18 cellular contexts compared by ENCODE assay signal in genomic region chr19:15427350-15427700, GRCh38. TPM values are rescaled to one million over a fixed set of nuclear protein-coding genes. Genes with fewer than 3 reads are reported as not detected.
DNase-seq lines count a peak whose midpoint lies in the region; ATAC-seq and TF ChIP-seq lines count a peak whose summit lies in the region.
"Had no signal": no experiment of that assay in that cellular context is flagged by ENCODE, and none has a peak within 500 bp of the region (broad histone marks: within the 10 kb centered on the region; RNA-seq: fewer than 3 reads in every experiment).

No MANE protein-coding gene starts in this region.

- H3K9ac ChIP-seq in neural progenitor cell, result no peak overlapping the region

- H3K27me3 ChIP-seq in neural progenitor cell, result no peaks in the 10 kb centered on the region
- H3K27me3 ChIP-seq in H7 (ENCODE audit: control insufficient read depth, insufficient read depth, low read length), result no peaks in the 10 kb centered on the region
- H3K27me3 ChIP-seq: MG63 had no signal

- no peak overlapping the region for H3K4me3 ChIP-seq in neural progenitor cell
- no peak overlapping the region for H3K4me3 ChIP-seq in H7 (ENCODE audit: insufficient read depth, low read depth, low read length)
- H3K4me3 ChIP-seq: MG63 had no signal

- H3K36me3 ChIP-seq in neural progenitor cell (peaks cover 5% of the 10 kb centered on the region), H7 (replicated peaks; ENCODE audit: control insufficient read depth, insufficient read depth, low read length) (peaks cover 19% of the 10 kb centered on the region)

- H3K27me3 Mint-ChIP-seq in T-helper 17 cell (no peaks in the 10 kb centered on the region), neural progenitor cell (ENCODE audit: insufficient read depth, low read depth) (peaks cover 4% of the 10 kb centered on the region)

- H3K79me2 ChIP-seq in neural progenitor cell (ENCODE audit: low read depth), result peaks cover 36% of the 10 kb centered on the region

- H3F3A ChIP-seq in neural progenitor cell (ENCODE audit: low read depth), result no peaks in the 10 kb centered on the region

- H3K27ac Mint-ChIP-seq in T-helper 17 cell (peak overlapping the region; percentile 57), neural progenitor cell (no peak overlapping the region)
- H3K27ac Mint-ChIP-seq: HFFc6 had no signal

- H3K9me3 ChIP-seq in T-helper 17 cell (ENCODE audit: control insufficient read depth, low read length, poor library complexity, severe bottlenecking), result no peaks in the 10 kb centered on the region
- H3K9me3 ChIP-seq in neural progenitor cell (ENCODE audit: low read depth), result no peaks in the 10 kb centered on the region

- H3K9me3 Mint-ChIP-seq in neural progenitor cell, result peaks cover 6% of the 10 kb centered on the region
- H3K9me3 Mint-ChIP-seq: HFFc6 had no signal

- H2AFZ ChIP-seq in neural progenitor cell (replicated peaks), result no peak overlapping the region

- no peak for ATAC-seq in T-helper 17 cell
- ATAC-seq in HG03108 (IDR thresholded peaks at IDR 0.05; ENCODE audit: unreplicated experiment), result no peak
- ATAC-seq: PC-3 had no signal

- peak; percentile 5 for DNase-seq in 8988T
- no peak for DNase-seq in T-helper 17 cell
- no peak for DNase-seq in neural progenitor cell (ENCODE audit: low spot score)
- no peak for DNase-seq in H7
- DNase-seq: CD4-positive, CD25-positive, alpha-beta regulatory T cell; HFFc6; Karpas-422; MG63; NCI-H1092; NCI-H146; NCI-H2081; NCI-H510A; NCI-H82; PC-3 had no signal

- peak overlapping the region; percentile 9 for H3K4me3 Mint-ChIP-seq in T-helper 17 cell
- peak overlapping the region; percentile 43 for H3K4me3 Mint-ChIP-seq in neural progenitor cell
- H3K4me3 Mint-ChIP-seq: HFFc6 had no signal

- H3K4me2 ChIP-seq in neural progenitor cell, result no peak overlapping the region

- peaks cover 5% of the 10 kb centered on the region for H3K4me1 ChIP-seq in neural progenitor cell

- H3K4me1 Mint-ChIP-seq in T-helper 17 cell (peaks cover 19% of the 10 kb centered on the region), neural progenitor cell (peaks cover 18% of the 10 kb centered on the region)

- H3K36me3 Mint-ChIP-seq in T-helper 17 cell (ENCODE audit: low read depth) (peaks cover 8% of the 10 kb centered on the region), neural progenitor cell (peaks cover 30% of the 10 kb centered on the region)

- no peak overlapping the region for H3K27ac ChIP-seq in neural progenitor cell
- H3K27ac ChIP-seq: RWPE1 had no signal

- H4K20me1 ChIP-seq in neural progenitor cell (ENCODE audit: low read depth), result peaks cover 27% of the 10 kb centered on the region

- TF ChIP-seq CTCF in neural progenitor cell (IDR thresholded peaks at IDR 0.05), result no peak

RNA-seq across cellular contexts. Expression of gene AKAP8L, which starts 8.5 kb away (rescaled TPM):
- 100 to 1,000 TPM; 116 to 123 TPM for total RNA-seq in T-helper 17 cell
- 131 and 210 TPM in 2 replicates for total RNA-seq in neural progenitor cell (ENCODE audit: low replicate concordance)
- total RNA-seq in H7 (2014; rRNA removed; shearing (Covaris generic)), result 115 and 168 TPM in 2 replicates

RNA-seq across cellular contexts. Expression of gene WIZ, which starts 22.4 kb away (rescaled TPM):
- 10 to 100 TPM; 17.1 to 19.2 TPM for total RNA-seq in T-helper 17 cell
- total RNA-seq in neural progenitor cell (ENCODE audit: low replicate concordance), result 9.1 and 30.3 TPM in 2 replicates
- total RNA-seq in H7 (2014; rRNA removed; shearing (Covaris generic)), result 16.1 and 17.6 TPM in 2 replicates

RNA-seq across cellular contexts. Expression of gene RASAL3, which starts 37.0 kb away (rescaled TPM):
- total RNA-seq in T-helper 17 cell (100 to 1,000 TPM; 103 to 121 TPM), neural progenitor cell (ENCODE audit: low replicate concordance) (not detected in 2 replicates)
- total RNA-seq in H7 (2014; rRNA removed; shearing (Covaris generic)), result not detected in 2 replicates
- total RNA-seq: H4, HFFc6, PC-3, SK-MEL-5 had no signal

RNA-seq across cellular contexts. Expression of gene AKAP8, which starts 47.7 kb away (rescaled TPM):
- total RNA-seq in T-helper 17 cell (10 to 100 TPM; 87.6 to 90.2 TPM), neural progenitor cell (ENCODE audit: low replicate concordance) (20.1 and 23.7 TPM in 2 replicates)
- total RNA-seq in H7 (2014; rRNA removed; shearing (Covaris generic)), result 24.4 and 25.1 TPM in 2 replicates

RNA-seq across cellular contexts. Expression of gene PGLYRP2, which starts 52.0 kb away (rescaled TPM):
- total RNA-seq in T-helper 17 cell (not detected), neural progenitor cell (ENCODE audit: low replicate concordance) (not detected in 2 replicates)
- not detected in 2 replicates for total RNA-seq in H7 (2014; rRNA removed; shearing (Covaris generic))
- total RNA-seq: CD4-positive, CD25-positive, alpha-beta regulatory T cell; H4; HFFc6; PC-3; SK-MEL-5 had no signal

Comparison
In these comparisons a context has a peak if more than half of its experiments do, and no peak if none do; other contexts are left out.
1. RNA of gene RASAL3, which starts 37.0 kb away (total RNA-seq): 103 to 121 TPM in T-helper 17 cell; not detected in neural progenitor cell and not detected in H7; every median in the first group is over 100 times any median in the second.